ENCODE assay signal across 8 cellular contexts in genomic region chr13:93227280-93227905, GRCh38. TPM values are rescaled to one million over a fixed set of nuclear protein-coding genes. Genes with fewer than 3 reads are reported as not detected.
DNase-seq lines count a peak whose midpoint lies in the region; ATAC-seq, FAIRE-seq and TF ChIP-seq lines count a peak whose summit lies in the region.

No MANE protein-coding gene starts in this region.

- peak overlapping the region; percentile 46 for H3K27ac ChIP-seq in Panc1 (ENCODE audit: low read length)
- H3K27ac ChIP-seq in pancreas = peak overlapping the region in 2 of 4 donors; percentile 50 to 52

- in situ Hi-C loops in Panc1 (cut with HindIII; ENCODE audit: low pct_unique_long_range_greater_than_20kb, low sequenced_read_pairs) = no loop called here

- H3K27me3 Mint-ChIP-seq in activated T-cell treated with anti-CD3 and anti-CD28 coated beads, Interleukin-2, amount 50 U/mL, for 72 hours (ENCODE audit: low read depth) = peaks cover 54% of the 10 kb centered on the region

- no peak for DNase-seq in activated T-cell treated with anti-CD3 and anti-CD28 coated beads, Interleukin-2, amount 50 U/mL, for 72 hours
- DNase-seq in activated T-cell treated with anti-CD3 and anti-CD28 coated beads, Interleukin-2, amount 50 U/mL, for 48 hours = no peak
- DNase-seq in Panc1 (ENCODE audit: low read depth, low spot score) (no peak), fibroblast of villous mesenchyme (ENCODE audit: low read depth) (peak; percentile 52), pancreas (peak in 3 of 6 donors; percentile 18 to 71 (median 25)), cerebellar nuclear complex (lab: John Stamatoyannopoulos, UW) (no peak), HPDE6-E6E7 (ENCODE audit: extremely low spot score) (no peak)

- no TSS peak for BruUV-seq in Panc1 (replicated peaks; lab: Mats Ljungman, UMichigan)

- peaks cover 3 to 6% of the 10 kb centered on the region in 2 donors for H3K9me3 Mint-ChIP-seq in activated T-cell treated with anti-CD3 and anti-CD28 coated beads, Interleukin-2, amount 50 U/mL, for 72 hours

- H3K9me3 ChIP-seq in Panc1 (ENCODE audit: control insufficient read depth, insufficient read depth, low read depth, low read length) (no peaks in the 10 kb centered on the region), pancreas (no peaks in the 10 kb centered on the region)

- TF ChIP-seq CTCF in Panc1 (IDR thresholded peaks at IDR 0.05) = no peak
- TF ChIP-seq CTCF in fibroblast of villous mesenchyme (IDR thresholded peaks at IDR 0.05; ENCODE audit: insufficient read depth, low read depth, low read length) = no peak
- no peak for TF ChIP-seq CTCF in pancreas (IDR thresholded peaks at IDR 0.05)

- H3K4me3 Mint-ChIP-seq in activated T-cell treated with anti-CD3 and anti-CD28 coated beads, Interleukin-2, amount 50 U/mL, for 72 hours = peak overlapping the region; percentile 40 to 54

- POLR2A ChIA-PET in Panc1 (lab: Charles Lee) = no interaction called here

- no peak overlapping the region for H3K27ac Mint-ChIP-seq in activated T-cell treated with anti-CD3 and anti-CD28 coated beads, Interleukin-2, amount 50 U/mL, for 72 hours

- CTCF ChIA-PET in Panc1 (lab: Charles Lee) = no interaction called here

- H3K4me1 Mint-ChIP-seq in activated T-cell treated with anti-CD3 and anti-CD28 coated beads, Interleukin-2, amount 50 U/mL, for 72 hours (ENCODE audit: low read depth) = peaks cover 4% of the 10 kb centered on the region

- H3K27me3 ChIP-seq in Panc1 (ENCODE audit: control insufficient read depth, insufficient read depth, low read length) (no peaks in the 10 kb centered on the region; the same call in none of the 2 replicates), pancreas (peaks cover 0 to 10% (median 0%) of the 10 kb centered on the region in 4 donors)

- WGBS in pancreas, 2 donors = 0 to 1% methylated on average over 46 to 56 of the region's 56 CpGs

- H3K36me3 Mint-ChIP-seq in activated T-cell treated with anti-CD3 and anti-CD28 coated beads, Interleukin-2, amount 50 U/mL, for 72 hours (ENCODE audit: insufficient read depth in 2 of 2) = peaks cover 3 to 10% of the 10 kb centered on the region in 2 donors

- FAIRE-seq in pancreas (lab: Jason Lieb, UNC) = no peak

- intact Hi-C loops in Panc1 (cut with micrococcal nuclease; ENCODE audit: unreplicated experiment) (loop anchor here (10.0 kb wide), 1 partner anchor 1137 kb away; no protein-coding TSS in a partner anchor), pancreas (cut with DNase I) (no loop called here)

- H3K4me3 ChIP-seq in Panc1 (ENCODE audit: low read depth in 2 of 2, low read length in 2 of 2) (peak overlapping the region; percentile 57 to 60), fibroblast of villous mesenchyme (ENCODE audit: low read depth, low read length) (peak overlapping the region; percentile 90), pancreas (peak overlapping the region; percentile 24 to 60 (median 36))

- H3K36me3 ChIP-seq in Panc1 (ENCODE audit: control insufficient read depth, insufficient read depth, low read length) = no peaks in the 10 kb centered on the region
- no peaks in the 10 kb centered on the region for H3K36me3 ChIP-seq in pancreas

- no peak for ATAC-seq in activated T-cell treated with anti-CD3 and anti-CD28 coated beads, Interleukin-2, amount 50 U/mL, for 72 hours (replicated peaks in 1 of 2)
- ATAC-seq in Panc1 (peak; percentile 65), pancreas (peak; percentile 49 to 62 (median 55)), GM19455 (IDR thresholded peaks at IDR 0.05; ENCODE audit: unreplicated experiment) (no peak)

- H3K4me1 ChIP-seq in Panc1 (ENCODE audit: control insufficient read depth, insufficient read depth, low read length) = no peaks in the 10 kb centered on the region
- peaks cover 0 to 3% (median 0%) of the 10 kb centered on the region in 3 donors for H3K4me1 ChIP-seq in pancreas

RNA-seq across cellular contexts. Expression of gene GPC6, which starts 0.8 kb away (rescaled TPM):
- not detected for total RNA-seq in activated T-cell treated with anti-CD3 and anti-CD28 coated beads, Interleukin-2, amount 50 U/mL, for 72 hours
- total RNA-seq in Panc1 (2021; ENCODE audit: unreplicated experiment) (4.8 TPM), fibroblast of villous mesenchyme (6.0 and 16.1 TPM in 2 replicates), pancreas (1 to 10 TPM in 3 of 6 donors, under 1 TPM in 3; 0.23 to 3.3 (median 1.2) TPM)
- polyA plus RNA-seq in Panc1 (2012; ENCODE audit: insufficient read length) = 4.5 TPM
- polyA plus RNA-seq in pancreas = 1 to 10 TPM in 1 of 2 donors, under 1 TPM in 1; 0.30 to 1.8 TPM

Comparison
In these comparisons a context has a peak if more than half of its experiments do, and no peak if none do; other contexts are left out.
1. ATAC-seq: peak in Panc1 (single experiment) and pancreas (4 of 4); none in activated T-cell treated with anti-CD3 and anti-CD28 coated beads, Interleukin-2, amount 50 U/mL, for 72 hours (0 of 2) and GM19455 (single experiment).
2. H3K4me3 ChIP-seq: peak in every context shown above with its lines; median percentile 90 in fibroblast of villous mesenchyme; 58 in Panc1; 36 in pancreas.